In genomic region chr15:98067339-98067738, GRCh38 we compare ENCODE assay signal across 19 cellular contexts.
DNase-seq lines count a peak whose midpoint lies in the region; ATAC-seq, FAIRE-seq and TF ChIP-seq lines count a peak whose summit lies in the region.
"Had no signal": no experiment of that assay in that cellular context is flagged by ENCODE, and none has a peak within 500 bp of the region (broad histone marks: within the 10 kb centered on the region; RNA-seq: fewer than 3 reads in every experiment).

No MANE protein-coding gene starts in this region.

- dilution Hi-C loops in keratinocyte (cut with MboI; ENCODE audit: extremely low pct_ligation_motif_present, low sequenced_read_pairs) = no loop called here

- H3K9me3 ChIP-seq in SJSA1 (replicated peaks) = no peaks in the 10 kb centered on the region
- H3K9me3 ChIP-seq in keratinocyte (ENCODE audit: control insufficient read depth, low read depth, low read length) = no peaks in the 10 kb centered on the region
- no peaks in the 10 kb centered on the region for H3K9me3 ChIP-seq in endodermal cell (ENCODE audit: control insufficient read depth, low read length)
- H3K9me3 ChIP-seq: ascending aorta, Peyer's patch, upper lobe of right lung had no signal

- ATAC-seq in GM18511 (IDR thresholded peaks at IDR 0.05; ENCODE audit: unreplicated experiment) = no peak
- ATAC-seq: stimulated activated naive CD8-positive, alpha-beta T cell treated with anti-CD3 and anti-CD28 coated beads, Interleukin-15, Interleukin-2, amounts not matched to agents 100 U/mL and 50 U/mL, for 24 hours; upper lobe of right lung had no signal

- peak overlapping the region; percentile 70 for H3K27ac ChIP-seq in SJSA1
- H3K27ac ChIP-seq in keratinocyte (ENCODE audit: control insufficient read depth, insufficient read depth, low read length) = no peak overlapping the region
- H3K27ac ChIP-seq in endodermal cell (ENCODE audit: low read depth, low read length) = no peak overlapping the region
- H3K27ac ChIP-seq: ascending aorta, epithelial cell of prostate, Peyer's patch, upper lobe of right lung, WERI-Rb-1 had no signal

- no peak overlapping the region for H2AFZ ChIP-seq in keratinocyte (ENCODE audit: control insufficient read depth, low read length)

- H3K4me1 ChIP-seq in SJSA1 (replicated peaks) = peaks cover 65% of the 10 kb centered on the region
- H3K4me1 ChIP-seq in keratinocyte (ENCODE audit: control insufficient read depth, extremely low read depth, insufficient read depth, low read length) = no peaks in the 10 kb centered on the region
- H3K4me1 ChIP-seq in endodermal cell (ENCODE audit: control insufficient read depth, insufficient read depth, low read length) = no peaks in the 10 kb centered on the region
- H3K4me1 ChIP-seq: ascending aorta, Peyer's patch, upper lobe of right lung had no signal

- H3K9me1 ChIP-seq in keratinocyte (ENCODE audit: control insufficient read depth, extremely low read depth, insufficient read depth, low read length) = no peaks in the 10 kb centered on the region

- no peak overlapping the region for H3K27ac Mint-ChIP-seq in endodermal cell

- no peaks in the 10 kb centered on the region for H3K4me1 Mint-ChIP-seq in endodermal cell

- H3K36me3 ChIP-seq in SJSA1 (no peaks in the 10 kb centered on the region), keratinocyte (ENCODE audit: control insufficient read depth in 2 of 2, extremely low read depth in 1 of 2, insufficient read depth in 2 of 2, low read length in 2 of 2) (no peaks in the 10 kb centered on the region), endodermal cell (ENCODE audit: control insufficient read depth, insufficient read depth, low read length) (no peaks in the 10 kb centered on the region)
- H3K36me3 ChIP-seq: ascending aorta, Peyer's patch, upper lobe of right lung, WERI-Rb-1 had no signal

- peaks cover 3% of the 10 kb centered on the region for H3K9me3 Mint-ChIP-seq in endodermal cell

- FAIRE-seq in keratinocyte (lab: Jason Lieb, UNC) = peak; percentile 58
- FAIRE-seq: colon, GM18507 had no signal

- no peaks in the 10 kb centered on the region for H3K79me2 ChIP-seq in keratinocyte (ENCODE audit: control insufficient read depth, insufficient read depth, low read length)

- H3K27me3 ChIP-seq in SJSA1 (replicated peaks) (no peaks in the 10 kb centered on the region), keratinocyte (ENCODE audit: control insufficient read depth, extremely low read depth, insufficient read depth, low read length) (no peaks in the 10 kb centered on the region), endodermal cell (ENCODE audit: control insufficient read depth, insufficient read depth, low read length, poor library complexity, severe bottlenecking) (no peaks in the 10 kb centered on the region)
- H3K27me3 ChIP-seq: ascending aorta, Peyer's patch, upper lobe of right lung had no signal

- peaks cover 2% of the 10 kb centered on the region for H3K27me3 Mint-ChIP-seq in endodermal cell (ENCODE audit: insufficient read depth)

- DNase-seq in AG10803 (ENCODE audit: low read depth) = peak; percentile 75
- DNase-seq in HS-5 (ENCODE audit: low read depth) = peak; percentile 46
- peak in 1 of 2 experiments; percentile 47 for DNase-seq in SJSA1 (ENCODE audit: low read depth in 1 of 2, low spot score in 2 of 2)
- DNase-seq in keratinocyte (ENCODE audit: low read depth, low spot score) = no peak
- DNase-seq in endodermal cell = no peak
- no peak for DNase-seq in cortex of kidney (lab: John Stamatoyannopoulos, UW)
- no peak for DNase-seq in medulla oblongata (ENCODE audit: extremely low spot score)
- DNase-seq: Calu3; KBM-7; Peyer's patch; stimulated activated CD4-positive, alpha-beta T cell treated with anti-CD3 and anti-CD28 coated beads, Interleukin-12 subunit alpha, Interleukin-12 subunit beta, amount 100 ng/mL, for 4 hours; stimulated activated naive CD8-positive, alpha-beta T cell treated with anti-CD3 and anti-CD28 coated beads, Interleukin-15, Interleukin-2, amounts not matched to agents 100 U/mL and 50 U/mL, for 24 hours; upper lobe of right lung; WERI-Rb-1 had no signal

- no peak overlapping the region for H3K4me3 ChIP-seq in AG10803 (ENCODE audit: low read length)
- no peak overlapping the region for H3K4me3 ChIP-seq in SJSA1
- no peak overlapping the region for H3K4me3 ChIP-seq in keratinocyte (ENCODE audit: control insufficient read depth in 2 of 3, extremely low read depth in 1 of 3, insufficient read depth in 2 of 3, low read depth in 1 of 3, low read length in 3 of 3)
- H3K4me3 ChIP-seq in endodermal cell (ENCODE audit: low read length) = no peak overlapping the region
- H3K4me3 ChIP-seq: ascending aorta, Peyer's patch, upper lobe of right lung had no signal

- H4K20me1 ChIP-seq in keratinocyte (ENCODE audit: control insufficient read depth, extremely low read depth, insufficient read depth, low read length) = no peaks in the 10 kb centered on the region

- TF ChIP-seq CTCF in AG10803 (conservative IDR thresholded peaks at IDR 0.05; ENCODE audit: low read length) (no peak), keratinocyte (optimal IDR thresholded peaks at IDR 0.05 in 1 of 3, IDR thresholded peaks at IDR 0.05 in 1 of 3, conservative IDR thresholded peaks at IDR 0.05 in 1 of 3; ENCODE audit: extremely low read depth in 1 of 3, insufficient read depth in 2 of 3, low read length in 3 of 3) (no peak), endodermal cell (conservative IDR thresholded peaks at IDR 0.05) (no peak)

- no peak overlapping the region for H3K4me2 ChIP-seq in keratinocyte (ENCODE audit: control insufficient read depth, extremely low read depth, insufficient read depth, low read depth, low read length)

- H3K4me3 Mint-ChIP-seq in endodermal cell = no peak overlapping the region

- H3K36me3 Mint-ChIP-seq in endodermal cell (ENCODE audit: low read depth) = no peaks in the 10 kb centered on the region

- 94 to 100% methylated on average over 1 to 3 of the region's 3 CpGs for WGBS in endodermal cell (ENCODE audit: insufficient coverage in 1 of 2, insufficient read length in 1 of 2), 2 experiments

- no peak overlapping the region for H3K9ac ChIP-seq in keratinocyte (ENCODE audit: control insufficient read depth, extremely low read depth, insufficient read depth, low read length)
- H3K9ac ChIP-seq in endodermal cell (ENCODE audit: extremely low read depth, low read length, poor library complexity, severe bottlenecking) = no peak overlapping the region

Comparison
In these comparisons a context has a peak if more than half of its experiments do, and no peak if none do; other contexts are left out.
1. DNase-seq: peak in AG10803 (single experiment) and HS-5 (single experiment); none in keratinocyte (single experiment), endodermal cell (single experiment), cortex of kidney (single experiment) and medulla oblongata (single experiment).